17 cellular contexts compared by ENCODE assay signal in the genomic region with DNA sequence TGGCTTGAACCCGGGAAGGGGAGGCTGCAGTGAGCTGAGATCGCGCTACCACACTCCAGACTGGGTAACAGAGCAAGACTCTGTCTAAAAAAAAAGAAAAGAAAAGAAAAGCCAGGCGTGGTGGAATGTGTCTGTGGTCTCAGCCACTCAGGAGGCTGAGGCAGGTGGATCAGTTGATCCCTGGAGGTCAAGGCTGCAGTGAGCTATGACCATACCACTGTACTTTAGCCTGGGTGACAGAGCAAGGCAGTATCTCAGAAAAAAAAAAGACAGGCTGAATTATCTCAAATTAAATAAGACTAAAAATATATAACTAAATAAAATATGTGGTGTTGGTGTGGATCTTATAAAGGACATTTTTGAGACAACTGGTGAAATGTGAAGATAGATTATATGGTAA.
"Had no signal": no experiment of that assay in that cellular context is flagged by ENCODE, and none has a peak within 500 bp of the region (broad histone marks: within the 10 kb centered on the region; RNA-seq: fewer than 3 reads in every experiment).

No MANE protein-coding gene starts in this region.

- H3K9me3 ChIP-seq: esophagus muscularis mucosa, lower lobe of right lung, stomach, upper lobe of left lung had no signal

- DNase-seq: activated CD4-positive, alpha-beta T cell treated with anti-CD3 and anti-CD28 coated beads for 1 hour; activated naive CD4-positive, alpha-beta T cell treated with Interleukin-2 at 50 U/mL for 16 hours; dermis blood vessel endothelial cell; effector memory CD4-positive, alpha-beta T cell; left cardiac atrium; lower lobe of right lung; right cardiac atrium; T-helper 2 cell; upper lobe of left lung had no signal

- H3K4me1 ChIP-seq: lower lobe of right lung, upper lobe of left lung had no signal

- H2AFZ ChIP-seq: hepatocyte had no signal

- H3K4me3 ChIP-seq: esophagus muscularis mucosa, hepatocyte, lower lobe of right lung, skin epidermis, stomach, upper lobe of left lung had no signal

- H3K4me2 ChIP-seq: hepatocyte had no signal

- ATAC-seq: lower lobe of right lung, right cardiac atrium had no signal

- H3K27ac Mint-ChIP-seq: activated T-helper 2 cell treated with anti-CD3 and anti-CD28 coated beads, Interferon-gamma antibody, Interleukin-2, Interleukin-4, amounts not matched to agents 10 μg/mL and 5 μg/mL and 100 μg/mL, durations not matched to agents 14 hours and 24 hours and 36 hours; mesothelial cell of epicardium had no signal

- H3K4me3 Mint-ChIP-seq: mesothelial cell of epicardium, neural crest cell had no signal

- H3K27ac ChIP-seq: hepatocyte, lower lobe of right lung, stomach, upper lobe of left lung, VCaP had no signal

- H3K9me3 Mint-ChIP-seq: activated T-helper 2 cell treated with anti-CD3 and anti-CD28 coated beads, Interferon-gamma antibody, Interleukin-2, Interleukin-4, amounts not matched to agents 10 μg/mL and 5 μg/mL and 100 μg/mL, durations not matched to agents 14 hours and 24 hours and 36 hours; neural crest cell had no signal
